ENCODE assay signal across 8 cellular contexts in the genomic region with DNA sequence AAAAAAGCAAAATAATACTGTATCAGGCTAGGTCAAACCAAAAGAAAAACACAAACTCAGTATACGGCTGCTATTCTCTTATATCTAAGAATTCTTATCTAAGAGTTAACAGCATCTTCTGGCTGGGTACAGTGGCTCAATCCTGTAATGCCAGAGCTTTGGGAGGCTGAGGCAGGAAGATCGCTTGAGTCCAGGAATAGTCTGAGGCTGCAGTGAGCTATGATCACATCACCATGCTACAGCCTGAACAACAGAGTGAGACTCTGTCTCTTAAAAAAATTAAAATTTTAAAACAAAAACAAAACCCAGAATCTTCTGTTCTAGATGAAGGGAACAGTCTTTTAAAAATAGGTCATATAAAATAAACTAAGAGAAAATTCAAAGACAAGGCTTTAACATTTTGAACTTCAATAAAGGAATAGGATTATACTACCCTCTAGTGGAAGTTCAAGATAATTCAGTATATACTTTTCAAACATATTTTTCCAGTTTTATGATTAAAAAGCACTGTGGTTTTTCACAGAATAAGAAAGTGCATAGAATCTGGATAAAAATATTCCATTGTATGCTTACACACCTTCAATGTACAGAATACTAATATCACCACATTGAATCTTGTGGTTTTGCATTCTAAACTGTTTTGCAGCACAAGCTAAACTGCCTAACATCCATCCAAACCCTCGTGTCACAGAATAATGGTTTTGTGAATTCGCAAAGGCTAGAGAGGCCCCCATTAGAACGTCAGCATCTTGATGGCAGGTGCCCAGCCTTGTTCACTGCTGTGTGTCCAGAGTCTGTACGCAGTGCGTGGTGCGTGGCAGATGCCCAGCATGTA. TPM values are rescaled to one million over a fixed set of nuclear protein-coding genes. Genes with fewer than 3 reads are reported as not detected.
DNase-seq lines count a peak whose midpoint lies in the region; ATAC-seq, FAIRE-seq and TF ChIP-seq lines count a peak whose summit lies in the region.
"Had no signal": no experiment of that assay in that cellular context is flagged by ENCODE, and none has a peak within 500 bp of the region (broad histone marks: within the 10 kb centered on the region; RNA-seq: fewer than 3 reads in every experiment).

No MANE protein-coding gene starts in this region.

- intact Hi-C loops in mammary epithelial cell (cut with micrococcal nuclease), result loop anchor here (1.0 to 10.0 kb wide), 7 partner anchors 119 to 1716 kb away; partner anchors contain the start of gene JARID2

- no peak overlapping the region for H3K4me2 ChIP-seq in mammary epithelial cell (ENCODE audit: insufficient read depth, low read depth, low read length)
- no peak overlapping the region for H3K4me2 ChIP-seq in mesendoderm (ENCODE audit: low read length)

- no peak overlapping the region for H3K23ac ChIP-seq in mesendoderm (ENCODE audit: low read length)

- H3K79me2 ChIP-seq in mammary epithelial cell (ENCODE audit: insufficient read depth, low read length) (peaks cover 7% of the 10 kb centered on the region), mesendoderm (ENCODE audit: control insufficient read depth, insufficient read depth, low read length) (no peaks in the 10 kb centered on the region)

- no peaks in the 10 kb centered on the region for H4K20me1 ChIP-seq in mammary epithelial cell (ENCODE audit: insufficient read depth, low read length)

- no peak overlapping the region for H2BK120ac ChIP-seq in mesendoderm (ENCODE audit: low read depth, low read length)

- 80% methylated on average over 8 of the region's 8 CpGs for WGBS in mammary epithelial cell (ENCODE audit: low coverage, missing lambda C conversion rate)
- no CpG with 5 or more reads among the region's 8 CpGs for WGBS in mesendoderm (ENCODE audit: extremely low coverage, insufficient coverage, low lambda C conversion rate)

- H3K18ac ChIP-seq in mesendoderm (ENCODE audit: low read length), result no peak overlapping the region

- DNase-seq in GM12892 (ENCODE audit: insufficient read length) (no peak), NCI-H2227 (lab: John Stamatoyannopoulos, UW; ENCODE audit: unreplicated experiment) (peak; percentile 44), mammary epithelial cell (no peak), mesendoderm (peak; percentile 14), H7 (no peak), COLO668 (lab: John Stamatoyannopoulos, UW; ENCODE audit: unreplicated experiment) (no peak)

- TF ChIP-seq CTCF in mammary epithelial cell (conservative IDR thresholded peaks at IDR 0.05 in 1 of 2, IDR thresholded peaks at IDR 0.05 in 1 of 2; ENCODE audit: extremely low read depth in 1 of 2, insufficient read depth in 1 of 2, low read depth in 1 of 2, low read length in 2 of 2), result peak; percentile 35 to 47

- peak; percentile 82 for FAIRE-seq in GM12892 (lab: Jason Lieb, UNC)

- H3K4me1 ChIP-seq in mammary epithelial cell (ENCODE audit: insufficient read depth, low read length) (peaks cover 19% of the 10 kb centered on the region), mesendoderm (ENCODE audit: control insufficient read depth, low read depth, low read length) (peaks cover 3% of the 10 kb centered on the region)

- no TSS peak for BruUV-seq in mammary epithelial cell (replicated peaks; lab: Mats Ljungman, UMichigan)

- no peak overlapping the region for H2BK5ac ChIP-seq in mesendoderm (ENCODE audit: low read length)

- H3K27ac ChIP-seq in mammary epithelial cell (ENCODE audit: insufficient read depth, low read depth, low read length) (no peak overlapping the region), mesendoderm (ENCODE audit: low read depth, low read length) (no peak overlapping the region)

- ATAC-seq in HG03439 (IDR thresholded peaks at IDR 0.05; ENCODE audit: unreplicated experiment), result no peak
- ATAC-seq: naive thymus-derived CD8-positive, alpha-beta T cell had no signal

- in situ Hi-C loops in mammary epithelial cell (cut with MboI; ENCODE audit: low sequenced_read_pairs in 2 of 2), result loop anchor here in 1 of 2 donors (25.0 kb wide), 2 partner anchors 361 to 1411 kb away; no protein-coding TSS in a partner anchor

- H4K5ac ChIP-seq in mesendoderm (ENCODE audit: low read length), result no peak overlapping the region

- H3K56ac ChIP-seq in mesendoderm (ENCODE audit: low read length), result no peak overlapping the region

- H3K79me1 ChIP-seq in mesendoderm (ENCODE audit: low read length), result no peaks in the 10 kb centered on the region

- TF ChIP-seq POLR2A in GM12892 (IDR thresholded peaks at IDR 0.05; ENCODE audit: low read depth, low read length), result no peak

- H3K9me3 ChIP-seq in mammary epithelial cell (replicated peaks; ENCODE audit: insufficient read depth, low read length), result no peaks in the 10 kb centered on the region

- no peak overlapping the region for H2AFZ ChIP-seq in mammary epithelial cell (ENCODE audit: low read depth, low read length)

- no peak overlapping the region for H3K4me3 ChIP-seq in mammary epithelial cell (replicated peaks in 1 of 3; ENCODE audit: insufficient read depth in 1 of 3, low read depth in 2 of 3, low read length in 3 of 3)
- no peak overlapping the region for H3K4me3 ChIP-seq in mesendoderm (ENCODE audit: low read length)
- H3K4me3 ChIP-seq in H7 (ENCODE audit: insufficient read depth, low read depth, low read length), result no peak overlapping the region

- dilution Hi-C loops in mammary epithelial cell (cut with HindIII; ENCODE audit: low sequenced_read_pairs), result no loop called here

- no peaks in the 10 kb centered on the region for H3K27me3 ChIP-seq in mammary epithelial cell (ENCODE audit: insufficient read depth, low read length)
- H3K27me3 ChIP-seq in mesendoderm (ENCODE audit: insufficient read depth, low read length, poor library complexity), result no peaks in the 10 kb centered on the region
- no peaks in the 10 kb centered on the region for H3K27me3 ChIP-seq in H7 (ENCODE audit: control insufficient read depth, insufficient read depth, low read length)

- no peak overlapping the region for H4K8ac ChIP-seq in mesendoderm (ENCODE audit: low read depth, low read length)

- CTCF ChIA-PET in mammary epithelial cell (lab: Charles Lee; ENCODE audit: low non-redundant PET), result interaction anchor here (0.6 to 0.7 kb wide), 2 partner anchors 832 to 1494 kb away, joined by 3 to 8 read pairs; no protein-coding TSS in a partner anchor

- no peak overlapping the region for H2AK5ac ChIP-seq in mesendoderm (ENCODE audit: low read length)

- no peak overlapping the region for H3K9ac ChIP-seq in mammary epithelial cell (ENCODE audit: insufficient read depth, low read length)
- no peak overlapping the region for H3K9ac ChIP-seq in mesendoderm (ENCODE audit: low read length)

- no peak overlapping the region for H2BK15ac ChIP-seq in mesendoderm (replicated peaks; ENCODE audit: low read depth)

- H3K36me3 ChIP-seq in mammary epithelial cell (ENCODE audit: insufficient read depth, low read length), result no peaks in the 10 kb centered on the region
- H3K36me3 ChIP-seq in mesendoderm (ENCODE audit: control insufficient read depth, insufficient read depth, low read length), result no peaks in the 10 kb centered on the region
- no peaks in the 10 kb centered on the region for H3K36me3 ChIP-seq in H7 (replicated peaks; ENCODE audit: control insufficient read depth, insufficient read depth, low read length)

- H3K4ac ChIP-seq in mesendoderm (ENCODE audit: low read depth, low read length), result no peak overlapping the region

RNA-seq across cellular contexts. Expression of gene DTNBP1, which starts 39.3 kb away (rescaled TPM):
- polyA plus RNA-seq in GM12892 (2012; ENCODE audit: missing spikeins), result 15.2 TPM
- 1 to 10 TPM; 2.8 to 9.9 TPM for total RNA-seq in mammary epithelial cell
- 11.1 TPM for polyA plus RNA-seq in mammary epithelial cell
- 10.1 TPM for polyA minus RNA-seq in mammary epithelial cell
- polyA plus RNA-seq in mesendoderm (2013, experiment 1 of 2), result 11.2 TPM
- polyA plus RNA-seq in mesendoderm (2013, experiment 2 of 2), result 11.8 TPM
- 3.7 and 4.2 TPM in 2 replicates for total RNA-seq in H7 (2014; rRNA removed; shearing (Covaris generic))

Comparison
In these comparisons a context has a peak if more than half of its experiments do, and no peak if none do; other contexts are left out.
1. DNase-seq: peak in NCI-H2227 (single experiment) and mesendoderm (single experiment); none in GM12892 (single experiment), mammary epithelial cell (single experiment), H7 (single experiment) and COLO668 (single experiment).